Comparison of ENCODE assay signal across 25 cellular contexts in the genomic region with DNA sequence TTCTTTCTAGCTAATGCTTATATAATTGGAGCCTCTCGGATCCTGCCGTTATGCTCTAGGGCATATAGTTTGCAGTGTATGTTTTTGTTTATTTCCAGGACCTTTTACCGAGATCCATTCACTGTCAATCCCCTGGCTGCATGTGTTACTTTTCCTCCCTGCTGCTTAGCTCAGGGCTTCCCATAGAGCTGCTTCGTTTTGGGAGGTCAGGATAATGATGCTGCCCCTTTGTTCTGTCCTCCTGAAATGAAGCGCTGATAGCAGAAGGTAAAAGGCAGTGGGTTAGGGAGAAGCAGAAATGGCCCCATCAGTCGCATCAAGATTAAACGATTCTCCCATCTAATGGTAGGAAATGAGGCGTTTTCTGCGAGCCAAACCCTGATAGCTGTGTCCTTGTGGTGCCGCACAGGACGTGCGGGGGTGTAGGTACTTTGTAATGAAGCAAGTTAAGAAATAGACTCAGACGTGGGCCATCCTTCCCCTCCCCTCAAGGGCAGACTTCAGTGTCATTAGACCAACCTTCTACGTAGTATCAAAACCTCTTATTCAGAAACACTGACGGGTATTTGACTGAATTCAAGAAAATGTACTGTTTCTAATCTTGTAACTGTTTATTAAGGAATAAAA. TPM values are rescaled to one million over a fixed set of nuclear protein-coding genes. Genes with fewer than 3 reads are reported as not detected.
DNase-seq lines count a peak whose midpoint lies in the region; ATAC-seq and TF ChIP-seq lines count a peak whose summit lies in the region.
"Had no signal": no experiment of that assay in that cellular context is flagged by ENCODE, and none has a peak within 500 bp of the region (broad histone marks: within the 10 kb centered on the region; RNA-seq: fewer than 3 reads in every experiment).

No MANE protein-coding gene starts in this region.

- H3K4me3 ChIP-seq in GM23338 (no peak overlapping the region), OCI-LY7 (ENCODE audit: low read depth, low read length, poor library complexity, severe bottlenecking) (peak overlapping the region; percentile 49), right atrium auricular region (no peak overlapping the region), smooth muscle cell (no peak overlapping the region)
- H3K4me3 ChIP-seq: BLaER1 treated with 17β-estradiol and CSF1 and Interleukin-3, amounts not matched to agents 10 nM and 100 nM; GM23248 had no signal

- DNase-seq in GM23338 (ENCODE audit: low spot score) (peak; percentile 0), OCI-LY7 (ENCODE audit: low spot score) (peak; percentile 42), germinal center (ENCODE audit: low spot score) (peak; percentile 9), glomerular visceral epithelial cell (ENCODE audit: extremely low spot score) (no peak), right atrium auricular region (ENCODE audit: low spot score) (no peak), smooth muscle cell (lab: John Stamatoyannopoulos, UW; ENCODE audit: unreplicated experiment) (no peak)
- DNase-seq: Caco-2; CD4-positive, alpha-beta memory T cell; DMS 273 treated with DMSO at 0.1 percent for 48 hours; DND-41; HCEC 1CT; Kasumi-1; NCI-H1092; NCI-H1436; NCI-H187 treated with DMSO at 0.1 percent for 48 hours; NCI-H2227 treated with DMSO at 0.1 percent for 48 hours; NCI-H510A treated with DMSO at 0.1 percent for 48 hours; NCI-H748 treated with DMSO at 0.1 percent for 48 hours; SIG-M5 had no signal

- no peaks in the 10 kb centered on the region for H3K27me3 ChIP-seq in GM23338 (ENCODE audit: insufficient read depth)
- no peaks in the 10 kb centered on the region for H3K27me3 ChIP-seq in right atrium auricular region
- H3K27me3 ChIP-seq in smooth muscle cell (ENCODE audit: low read depth) = no peaks in the 10 kb centered on the region
- H3K27me3 ChIP-seq: BLaER1 treated with 17β-estradiol and CSF1 and Interleukin-3, amounts not matched to agents 10 nM and 100 nM had no signal

- H2AFZ ChIP-seq in GM23338 = no peak overlapping the region
- no peak overlapping the region for H2AFZ ChIP-seq in OCI-LY7 (ENCODE audit: low read length)
- H2AFZ ChIP-seq in smooth muscle cell (ENCODE audit: low read depth) = no peak overlapping the region
- H2AFZ ChIP-seq: GM23248 had no signal

- no peaks in the 10 kb centered on the region for H3K9me3 Mint-ChIP-seq in GM23338
- H3K9me3 Mint-ChIP-seq: CD4-positive, alpha-beta memory T cell; IgD-negative memory B cell had no signal

- peaks cover 17% of the 10 kb centered on the region for H3K4me1 Mint-ChIP-seq in GM23338
- H3K4me1 Mint-ChIP-seq: CD4-positive, alpha-beta memory T cell had no signal

- H3K9me2 ChIP-seq in GM23338 (ENCODE audit: insufficient read depth) = no peaks in the 10 kb centered on the region
- no peaks in the 10 kb centered on the region for H3K9me2 ChIP-seq in OCI-LY7 (ENCODE audit: insufficient read depth, low read length)

- H3K27ac Mint-ChIP-seq in GM23338 = no peak overlapping the region
- H3K27ac Mint-ChIP-seq: CD4-positive, alpha-beta memory T cell; IgD-negative memory B cell had no signal

- intact Hi-C loops in OCI-LY7 (cut with micrococcal nuclease; ENCODE audit: unreplicated experiment) = loop anchor here (1.0 kb wide), 1 partner anchor 73 kb away; no protein-coding TSS in a partner anchor

- H3K27ac ChIP-seq in GM23338 (ENCODE audit: low read depth) (no peak overlapping the region), OCI-LY7 (ENCODE audit: low read depth, low read length, poor library complexity, severe bottlenecking) (peak overlapping the region; percentile 96), right atrium auricular region (no peak overlapping the region), smooth muscle cell (ENCODE audit: low read depth) (no peak overlapping the region)
- H3K27ac ChIP-seq: GM23248 had no signal

- H3F3A ChIP-seq in GM23338 (replicated peaks; ENCODE audit: low read depth) (no peaks in the 10 kb centered on the region), smooth muscle cell (ENCODE audit: low read depth) (no peaks in the 10 kb centered on the region)

- no TSS peak for BruUV-seq in OCI-LY7 (replicated peaks; lab: Mats Ljungman, UMichigan)

- WGBS in smooth muscle cell (ENCODE audit: low lambda C conversion rate) = 68% methylated on average over 15 of the region's 15 CpGs

- H4K20me1 ChIP-seq in GM23338 (replicated peaks; ENCODE audit: insufficient read depth) (no peaks in the 10 kb centered on the region), OCI-LY7 (ENCODE audit: insufficient read depth, low read length) (no peaks in the 10 kb centered on the region), smooth muscle cell (ENCODE audit: low read depth) (no peaks in the 10 kb centered on the region)

- ATAC-seq in GM23338 (peak; percentile 77), HG03280 (IDR thresholded peaks at IDR 0.05; ENCODE audit: unreplicated experiment) (no peak)
- ATAC-seq: Panc1, SK-N-SH treated with all-trans-retinoic acid at 6 μM for 48 hours had no signal

- CTCF ChIA-PET in OCI-LY7 (lab: Charles Lee; ENCODE audit: unreplicated experiment) = no interaction called here

- no peaks in the 10 kb centered on the region for H3K36me3 Mint-ChIP-seq in GM23338 (ENCODE audit: low read depth)
- H3K36me3 Mint-ChIP-seq: CD4-positive, alpha-beta memory T cell had no signal

- H3K27me3 Mint-ChIP-seq in GM23338 (ENCODE audit: insufficient read depth, low read depth, poor library complexity) = no peaks in the 10 kb centered on the region

- H3K9ac ChIP-seq in smooth muscle cell (ENCODE audit: low read depth) = no peak overlapping the region
- H3K9ac ChIP-seq: BLaER1 treated with 17β-estradiol and CSF1 and Interleukin-3, amounts not matched to agents 10 nM and 100 nM; GM23248 had no signal

- POLR2A ChIA-PET in OCI-LY7 (lab: Charles Lee) = interaction anchor here (0.6 to 9.5 kb wide), 8 partner anchors 15 to 46 kb away, joined by 3 to 163 read pairs (median 4); partner anchors contain the start of gene AFF2

- no peak overlapping the region for H3K4me3 Mint-ChIP-seq in GM23338
- H3K4me3 Mint-ChIP-seq: CD4-positive, alpha-beta memory T cell; IgD-negative memory B cell had no signal

- H3K4me2 ChIP-seq in GM23338 (no peak overlapping the region), OCI-LY7 (ENCODE audit: low read length) (peak overlapping the region; percentile 85), smooth muscle cell (no peak overlapping the region)

- TF ChIP-seq CTCF in GM23338 (conservative IDR thresholded peaks at IDR 0.05; ENCODE audit: low read depth in 2 of 2) (no peak), OCI-LY7 (conservative IDR thresholded peaks at IDR 0.05; ENCODE audit: low read length) (no peak), right atrium auricular region (IDR thresholded peaks at IDR 0.05) (no peak), smooth muscle cell (IDR thresholded peaks at IDR 0.05; ENCODE audit: borderline replicate concordance, insufficient read depth, poor library complexity, severe bottlenecking) (no peak)

- H3K36me3 ChIP-seq in GM23338 (ENCODE audit: insufficient read depth) (no peaks in the 10 kb centered on the region), OCI-LY7 (ENCODE audit: insufficient read depth, low read length) (peaks cover 21% of the 10 kb centered on the region), right atrium auricular region (no peaks in the 10 kb centered on the region), smooth muscle cell (ENCODE audit: low read depth) (no peaks in the 10 kb centered on the region)

- H3K9me3 ChIP-seq in OCI-LY7 (ENCODE audit: low read length) (peaks cover 1% of the 10 kb centered on the region; the same call in 1 of the 2 replicates), right atrium auricular region (no peaks in the 10 kb centered on the region), smooth muscle cell (replicated peaks; ENCODE audit: low read depth) (no peaks in the 10 kb centered on the region)
- H3K9me3 ChIP-seq: Caco-2 had no signal

- peaks cover 6% of the 10 kb centered on the region; the same call in 1 of the 2 replicates for H3K4me1 ChIP-seq in GM23338 (ENCODE audit: insufficient read depth)
- peaks cover 86% of the 10 kb centered on the region for H3K4me1 ChIP-seq in OCI-LY7 (ENCODE audit: insufficient read depth, low read length, poor library complexity, severe bottlenecking)
- no peaks in the 10 kb centered on the region for H3K4me1 ChIP-seq in right atrium auricular region
- H3K4me1 ChIP-seq in smooth muscle cell (ENCODE audit: low read depth) = no peaks in the 10 kb centered on the region

- H3K79me2 ChIP-seq in GM23338 (replicated peaks; ENCODE audit: insufficient read depth) = no peaks in the 10 kb centered on the region
- peaks cover 89% of the 10 kb centered on the region for H3K79me2 ChIP-seq in OCI-LY7 (ENCODE audit: insufficient read depth, low read depth, low read length)
- H3K79me2 ChIP-seq in smooth muscle cell (ENCODE audit: low read depth) = no peaks in the 10 kb centered on the region

TF ChIP-seq in GM23338, 12 proteins besides CTCF, POLR2A, EP300 and RAD21 (continues in another document):
- TF ChIP-seq ETS1 (IDR thresholded peaks at IDR 0.05) (no peak), ZNF114 (CRISPR knock-in tag; IDR thresholded peaks at IDR 0.05) (no peak), EZH2 (IDR thresholded peaks at IDR 0.05; ENCODE audit: low read depth, unreplicated experiment) (no peak)

RNA-seq across cellular contexts. Expression of gene AFF2, which starts 37.3 kb away (rescaled TPM):
- total RNA-seq in GM23338 (2014; rRNA removed; shearing (Covaris generic)) = 5.8 and 5.9 TPM in 2 replicates
- 0.75 and 1.6 TPM in 2 replicates for polyA plus RNA-seq in GM23338 (2016; fragmentation: Nextera tagmentation; extraction: Ambion mirVana)
- total RNA-seq in OCI-LY7 (2014; rRNA removed; shearing (Covaris generic)) = 74.1 and 102 TPM in 2 replicates
- 106 and 127 TPM in 2 replicates for total RNA-seq in OCI-LY7 (2022)
- 1 to 10 TPM in 1 of 2 donors, under 1 TPM in 1; 0.89 to 3.2 TPM for total RNA-seq in right atrium auricular region
- 3.6 and 3.7 TPM in 2 replicates for total RNA-seq in smooth muscle cell
- polyA plus RNA-seq in smooth muscle cell = 0.57 and 2.1 TPM in 2 replicates
- polyA plus RNA-seq: IgD-negative memory B cell had no signal

Comparison
In these comparisons a context has a peak if more than half of its experiments do, and no peak if none do; other contexts are left out.
1. DNase-seq: peak in GM23338 (single experiment), OCI-LY7 (single experiment) and germinal center (single experiment); none in glomerular visceral epithelial cell (single experiment), right atrium auricular region (single experiment) and smooth muscle cell (single experiment).
2. RNA of gene AFF2, which starts 37.3 kb away (total RNA-seq): 74.1 to 127 TPM in OCI-LY7; 5.8 to 5.9 TPM in GM23338, 3.6 to 3.7 TPM in smooth muscle cell and 0.89 to 3.2 TPM in right atrium auricular region; every median in the first group is over 10 times any median in the second.